18 cellular contexts compared by ENCODE assay signal in genomic region chr6:39047434-39048327, GRCh38. TPM values are rescaled to one million over a fixed set of nuclear protein-coding genes. Genes with fewer than 3 reads are reported as not detected.
DNase-seq lines count a peak whose midpoint lies in the region; ATAC-seq, FAIRE-seq and TF ChIP-seq lines count a peak whose summit lies in the region.
"Had no signal": no experiment of that assay in that cellular context is flagged by ENCODE, and none has a peak within 500 bp of the region (broad histone marks: within the 10 kb centered on the region; RNA-seq: fewer than 3 reads in every experiment).

No MANE protein-coding gene starts in this region.

- H3K23me2 ChIP-seq in H9 (ENCODE audit: insufficient read length, low read depth, low read length, poor library complexity, severe bottlenecking) (peaks cover 9% of the 10 kb centered on the region), H1 (ENCODE audit: low read depth, low read length) (peaks cover 12% of the 10 kb centered on the region; the same call in 1 of the 2 replicates)

- TF ChIP-seq EP300 in H1 (IDR thresholded peaks at IDR 0.05; ENCODE audit: borderline replicate concordance in 1 of 2, low read depth in 2 of 2, low read length in 2 of 2) = no peak

- H3K79me1 ChIP-seq in H9 (ENCODE audit: insufficient read depth, low read depth, low read length, poor library complexity, severe bottlenecking) = no peaks in the 10 kb centered on the region
- no peaks in the 10 kb centered on the region for H3K79me1 ChIP-seq in H1 (ENCODE audit: low read depth, low read length)

- TF ChIP-seq CTCF in H9 (conservative IDR thresholded peaks at IDR 0.05) (no peak), H1 (IDR thresholded peaks at IDR 0.05; ENCODE audit: control extremely low read depth in 1 of 3, insufficient read depth in 1 of 3, low read depth in 1 of 3, low read length in 3 of 3) (no peak), nephron (IDR thresholded peaks at IDR 0.05; ENCODE audit: unreplicated experiment in 3 of 3) (no peak)

- WGBS in H9 (ENCODE audit: extremely low coverage, insufficient read length, low lambda C conversion rate) = no CpG with 5 or more reads among the region's 6 CpGs
- WGBS in H1 (ENCODE audit: extremely low coverage in 1 of 2, insufficient coverage in 1 of 2, insufficient read length in 1 of 2, insufficient replicate concordance in 2 of 2, low coverage in 1 of 2, low lambda C conversion rate in 2 of 2, missing lambda C conversion rate in 1 of 2), 2 experiments = 90% methylated on average over 5 of the region's 6 CpGs; no CpG with 5 or more reads in 1 of the 2 experiments

- H2AFZ ChIP-seq in H9 (ENCODE audit: low read length) = no peak overlapping the region
- 0 out of 2 replicates have a peak overlapping the region, but pooled peaks have one; percentile 34 for H2AFZ ChIP-seq in H1 (ENCODE audit: low read length)

- H2BK20ac ChIP-seq in H9 (ENCODE audit: low read depth, low read length, poor library complexity, severe bottlenecking) (no peak overlapping the region), H1 (ENCODE audit: low read length) (no peak overlapping the region)

- H3K4me1 ChIP-seq in H9 (ENCODE audit: insufficient read depth, low read length) (peaks cover 3% of the 10 kb centered on the region; the same call in 1 of the 2 replicates), H1 (replicated peaks in 1 of 4; ENCODE audit: control insufficient read depth in 3 of 4, insufficient read depth in 4 of 4, low read length in 3 of 4) (peaks cover 0 to 5% (median 4%) of the 10 kb centered on the region in 4 experiments; a peak in 3 of 7 replicates)

- H3K4me1 Mint-ChIP-seq in T-helper 1 cell treated with Interleukin-12 subunit alpha and Interleukin-12 subunit beta and Interleukin-4 antibody, amounts not matched to agents 30 μg/mL and 1 μg/mL, for 36 hours (ENCODE audit: low read depth) = peaks cover 12% of the 10 kb centered on the region
- H3K4me1 Mint-ChIP-seq in H9 (peaks cover 7 to 16% of the 10 kb centered on the region in 2 experiments; a peak in 3 of 4 replicates), nephron (no peaks in the 10 kb centered on the region)

- ATAC-seq in GM18909 (IDR thresholded peaks at IDR 0.05; ENCODE audit: poor library complexity, unreplicated experiment) (no peak), left lobe of liver (no peak)
- ATAC-seq: GM12878 had no signal

- H2BK12ac ChIP-seq in H9 (ENCODE audit: insufficient read length, low read depth, low read length) (no peak overlapping the region), H1 (ENCODE audit: low read depth, low read length) (no peak overlapping the region)

- H2AK5ac ChIP-seq in H9 (ENCODE audit: insufficient read length, low read length) (no peak overlapping the region), H1 (ENCODE audit: low read depth, low read length) (no peak overlapping the region)

- H3K14ac ChIP-seq in H9 (ENCODE audit: insufficient read depth, low read length) (no peak overlapping the region), H1 (ENCODE audit: insufficient read length) (no peak overlapping the region)

- H3K27ac Mint-ChIP-seq in T-helper 1 cell treated with Interleukin-12 subunit alpha and Interleukin-12 subunit beta and Interleukin-4 antibody, amounts not matched to agents 30 μg/mL and 1 μg/mL, for 36 hours = peak overlapping the region; percentile 17
- H3K27ac Mint-ChIP-seq in H9 = no peak overlapping the region
- H3K27ac Mint-ChIP-seq in nephron = no peak overlapping the region

- TF ChIP-seq RAD21 in H1 (IDR thresholded peaks at IDR 0.05 in 1 of 2, conservative IDR thresholded peaks at IDR 0.05 in 1 of 2; ENCODE audit: low read depth in 2 of 2, low read length in 2 of 2) = no peak

- H2BK5ac ChIP-seq in H9 (ENCODE audit: insufficient read length, low read length) (no peak overlapping the region), H1 (ENCODE audit: low read depth, low read length) (no peak overlapping the region)

- no peaks in the 10 kb centered on the region for H3K9me3 Mint-ChIP-seq in T-helper 1 cell treated with Interleukin-12 subunit alpha and Interleukin-12 subunit beta and Interleukin-4 antibody, amounts not matched to agents 30 μg/mL and 1 μg/mL, for 36 hours
- H3K9me3 Mint-ChIP-seq in H9 = no peaks in the 10 kb centered on the region
- H3K9me3 Mint-ChIP-seq in nephron = no peaks in the 10 kb centered on the region

- H3K56ac ChIP-seq in H9 (ENCODE audit: insufficient read length, low read depth, low read length) (no peak overlapping the region), H1 (replicated peaks; ENCODE audit: insufficient read length, low read depth, low read length) (no peak overlapping the region)

- no peaks in the 10 kb centered on the region for H3K36me3 ChIP-seq in H1 (ENCODE audit: control insufficient read depth in 2 of 4, insufficient read depth in 4 of 4, low read length in 3 of 4)
- H3K36me3 ChIP-seq: cardiac muscle cell had no signal

- no peak for FAIRE-seq in H1 (lab: Jason Lieb, UNC)
- FAIRE-seq: GM12878 had no signal

- H3K4me3 ChIP-seq in H1 (ENCODE audit: extremely low read depth in 1 of 4, insufficient read depth in 2 of 4, low read depth in 3 of 4, low read length in 4 of 4) = peak overlapping the region; percentile 65 to 85 (median 72)
- H3K4me3 ChIP-seq: GM12878 had no signal

- no peak for DNase-seq in T-helper 1 cell
- peak; percentile 17 for DNase-seq in H9
- DNase-seq in H1 (ENCODE audit: low read depth in 1 of 2, low spot score in 2 of 2) = no peak
- no peak for DNase-seq in hepatic stellate cell (ENCODE audit: low spot score)
- no peak for DNase-seq in left lobe of liver (ENCODE audit: low spot score)
- DNase-seq: 8988T; activated naive CD4-positive, alpha-beta T cell treated with Interleukin-2 at 50 U/mL for 16 hours; mesenchymal stem cell; NCI-H1092; NCI-H2171; trophoblast cell had no signal

- H4K20me1 ChIP-seq in H9 (ENCODE audit: control insufficient read depth, insufficient read depth, insufficient read length) (no peaks in the 10 kb centered on the region), H1 (replicated peaks in 1 of 2; ENCODE audit: control insufficient read depth in 1 of 2, insufficient read depth in 2 of 2, low read length in 2 of 2) (peaks cover 3 to 9% of the 10 kb centered on the region in 2 experiments)

- H3K18ac ChIP-seq in H9 (ENCODE audit: insufficient read length, low read depth, low read length) = no peak overlapping the region
- H3K18ac ChIP-seq in H1 (ENCODE audit: extremely low read depth, low read length) = no peak overlapping the region

- H4K91ac ChIP-seq in H9 (ENCODE audit: insufficient read length, low read depth, low read length) (no peak overlapping the region), H1 (replicated peaks; ENCODE audit: insufficient read length, low read length) (no peak overlapping the region)

- H3K4me2 ChIP-seq in H9 (ENCODE audit: insufficient read depth, insufficient read length, low read length) (peak overlapping the region; percentile 51), H1 (ENCODE audit: insufficient read depth in 1 of 2, low read depth in 2 of 2, low read length in 2 of 2) (peak overlapping the region; percentile 77 to 84; a peak in 3 of 4 replicates)

- H2BK120ac ChIP-seq in H9 (ENCODE audit: low read depth, low read length, poor library complexity, severe bottlenecking) = no peak overlapping the region
- H2BK120ac ChIP-seq in H1 (replicated peaks; ENCODE audit: low read depth, low read length) = no peak overlapping the region

- CTCF ChIA-PET in H1 (lab: Charles Lee; ENCODE audit: partially characterized antibody) = interaction anchor here (0.6 to 4.7 kb wide), 13 partner anchors 11 to 1306 kb away, joined by 3 to 20 read pairs (median 4); no protein-coding TSS in a partner anchor

- H3K9me3 ChIP-seq in H9 (ENCODE audit: control insufficient read depth, low read depth, low read length) = no peaks in the 10 kb centered on the region
- H3K9me3 ChIP-seq in H1 (ENCODE audit: insufficient read depth in 2 of 2, low read depth in 1 of 2, low read length in 1 of 2) = no peaks in the 10 kb centered on the region

- peak overlapping the region; percentile 18 for H3K4me3 Mint-ChIP-seq in T-helper 1 cell treated with Interleukin-12 subunit alpha and Interleukin-12 subunit beta and Interleukin-4 antibody, amounts not matched to agents 30 μg/mL and 1 μg/mL, for 36 hours
- H3K4me3 Mint-ChIP-seq in H9 (peak overlapping the region; percentile 48 to 65), nephron (peak overlapping the region; percentile 41 to 58 (median 47))

- peaks cover 48% of the 10 kb centered on the region for H3K27me3 Mint-ChIP-seq in T-helper 1 cell treated with Interleukin-12 subunit alpha and Interleukin-12 subunit beta and Interleukin-4 antibody, amounts not matched to agents 30 μg/mL and 1 μg/mL, for 36 hours (ENCODE audit: low read depth)
- H3K27me3 Mint-ChIP-seq in H9 (ENCODE audit: low read depth) = peaks cover 75% of the 10 kb centered on the region
- peaks cover 89% of the 10 kb centered on the region for H3K27me3 Mint-ChIP-seq in nephron (ENCODE audit: low read depth)

- H3K27ac ChIP-seq in H9 (ENCODE audit: insufficient read length, low read depth, low read length) (no peak overlapping the region), H1 (ENCODE audit: low read depth, low read length) (no peak overlapping the region)
- H3K27ac ChIP-seq: cardiac muscle cell had no signal

- TF ChIP-seq POLR2A in H1 (IDR thresholded peaks at IDR 0.05; ENCODE audit: control extremely low read depth in 1 of 2, low read depth in 2 of 2, low read length in 2 of 2) = no peak

- POLR2A ChIA-PET in H1 (lab: Charles Lee; ENCODE audit: partially characterized antibody) = interaction anchor here (0.8 kb wide), 1 partner anchor 14 kb away, joined by 5 read pairs; no protein-coding TSS in a partner anchor

- no peak overlapping the region for H3K4ac ChIP-seq in H9 (ENCODE audit: low read depth, low read length)
- H3K4ac ChIP-seq in H1 (replicated peaks; ENCODE audit: insufficient read length, low read depth, low read length) = no peak overlapping the region

- H4K5ac ChIP-seq in H9 (ENCODE audit: insufficient read length, low read depth, low read length) = no peak overlapping the region
- no peak overlapping the region for H4K5ac ChIP-seq in H1 (ENCODE audit: insufficient read length, low read depth, low read length)

- H3K23ac ChIP-seq in H9 (ENCODE audit: insufficient read length, low read depth, low read length) = no peak overlapping the region
- H3K23ac ChIP-seq in H1 (ENCODE audit: insufficient read length) = no peak overlapping the region

- H3T11ph ChIP-seq in H9 (ENCODE audit: low read length) = no peak overlapping the region

- H4K8ac ChIP-seq in H9 (replicated peaks; ENCODE audit: insufficient read length, low read depth, low read length) (no peak overlapping the region), H1 (ENCODE audit: extremely low read depth, insufficient read depth, low read length) (no peak overlapping the region)

- H3K9ac ChIP-seq in H9 (ENCODE audit: extremely low read depth, insufficient read length, low read length) (no peak overlapping the region), H1 (replicated peaks in 1 of 4; ENCODE audit: extremely low read depth in 1 of 4, low read depth in 3 of 4, low read length in 3 of 4) (no peak overlapping the region)

- H2BK15ac ChIP-seq in H9 (ENCODE audit: low read depth, low read length) (no peak overlapping the region), H1 (ENCODE audit: low read length) (0 out of 2 replicates have a peak overlapping the region, but pooled peaks have one; percentile 46)

- H3K79me2 ChIP-seq in H9 (ENCODE audit: insufficient read depth, low read length) (no peaks in the 10 kb centered on the region), H1 (ENCODE audit: control insufficient read depth in 1 of 2, insufficient read depth in 2 of 2, low read length in 2 of 2) (no peaks in the 10 kb centered on the region)

- H3K27me3 ChIP-seq in H9 (ENCODE audit: insufficient read depth, low read length) (peaks cover 21% of the 10 kb centered on the region; the same call in 1 of the 2 replicates), H1 (replicated peaks in 1 of 4; ENCODE audit: control insufficient read depth in 3 of 4, extremely low read depth in 1 of 4, insufficient read depth in 3 of 4, low read length in 3 of 4) (peaks cover 3 to 38% (median 33%) of the 10 kb centered on the region in 4 experiments)

- H3K36me3 Mint-ChIP-seq in T-helper 1 cell treated with Interleukin-12 subunit alpha and Interleukin-12 subunit beta and Interleukin-4 antibody, amounts not matched to agents 30 μg/mL and 1 μg/mL, for 36 hours (ENCODE audit: low read depth) = no peaks in the 10 kb centered on the region
- H3K36me3 Mint-ChIP-seq in H9 (ENCODE audit: insufficient read depth in 1 of 3, low read depth in 3 of 3) = no peaks in the 10 kb centered on the region
- H3K36me3 Mint-ChIP-seq in nephron (ENCODE audit: low read depth) = no peaks in the 10 kb centered on the region

RNA-seq across cellular contexts. Expression of gene GLP1R, which starts 0.9 kb away (rescaled TPM):
- total RNA-seq in H9 (2021) = 0.85 and 1.0 TPM in 2 replicates
- 2.6 and 3.0 TPM in 2 replicates for total RNA-seq in H1 (2021; fragmentation: NEBNext Ultra II Directional; extraction: Animal tissue kit (Norgen Biotek cat#: 25700))
- 2.7 TPM in 2 replicates for polyA plus RNA-seq in H1 (2011; rRNA removed)
- 3.2 TPM for polyA plus RNA-seq in H1 (2011; cell fraction: cytosol; rRNA removed)
- 7.3 TPM for polyA plus RNA-seq in H1 (2011; cell fraction: nucleus; rRNA removed)
- polyA plus RNA-seq in H1 (2012, experiment 1 of 2) = 1.9 to 2.3 TPM (median 2.2 TPM) in 4 replicates
- polyA plus RNA-seq in H1 (2012, experiment 2 of 2) = 0.79 TPM
- 1.9 TPM for polyA plus RNA-seq in H1 (2013, experiment 1 of 2)
- polyA plus RNA-seq in H1 (2013, experiment 2 of 2) = 2.1 TPM
- 5.1 and 6.2 TPM in 2 replicates for polyA minus RNA-seq in H1 (2011; rRNA and poly(A)+ RNA removed)
- 1.5 TPM for polyA minus RNA-seq in H1 (2011; cell fraction: cytosol; rRNA and poly(A)+ RNA removed)
- 3.6 TPM for polyA minus RNA-seq in H1 (2011; cell fraction: nucleus; rRNA and poly(A)+ RNA removed)
- total RNA-seq in left lobe of liver = not detected
- total RNA-seq: GM12878, osteoblast, skeletal muscle tissue had no signal
